ENCODE assay signal across 27 cellular contexts in the genomic region with DNA sequence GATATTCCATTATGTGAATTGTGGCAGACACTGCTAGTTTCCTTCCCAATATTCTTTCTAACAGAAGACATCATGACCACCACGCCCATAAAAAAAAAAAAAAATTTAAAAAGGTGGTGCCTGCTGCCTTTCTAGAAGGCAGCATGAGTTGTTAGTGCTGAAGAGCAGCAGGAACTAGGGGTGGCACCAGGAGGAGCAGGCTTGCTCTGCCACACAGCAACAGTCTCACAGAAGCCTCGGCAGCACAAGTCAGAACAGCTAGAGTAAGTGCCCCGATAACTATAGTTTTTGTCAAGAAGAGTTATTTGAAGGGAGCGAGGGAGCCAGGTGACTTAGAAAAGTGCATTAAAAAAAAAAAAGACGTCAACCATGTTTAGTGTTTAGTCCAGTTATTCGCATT.
"Had no signal": no experiment of that assay in that cellular context is flagged by ENCODE, and none has a peak within 500 bp of the region (broad histone marks: within the 10 kb centered on the region; RNA-seq: fewer than 3 reads in every experiment).

No MANE protein-coding gene starts in this region.

- H3K4me1 Mint-ChIP-seq: immature natural killer cell, mesothelial cell of epicardium, naive B cell had no signal

- H3K4me2 ChIP-seq: hepatocyte had no signal

- H2AFZ ChIP-seq: hepatocyte had no signal

- H3K36me3 ChIP-seq: colonic mucosa had no signal

- H3K79me2 ChIP-seq: hepatocyte had no signal

- H3K4me3 ChIP-seq: colonic mucosa, esophagus squamous epithelium, gastrocnemius medialis, hepatocyte, lower lobe of right lung, mucosa of descending colon had no signal

- H3K27me3 ChIP-seq: colonic mucosa, esophagus squamous epithelium, gastrocnemius medialis, hepatocyte had no signal

- H3K4me1 ChIP-seq: colonic mucosa, gastrocnemius medialis, lower lobe of right lung had no signal

- H3K27ac ChIP-seq: colonic mucosa, epithelial cell of prostate, esophagus squamous epithelium, gastrocnemius medialis, hepatocyte, lower lobe of right lung had no signal

- DNase-seq: colonic mucosa; cortex of kidney; effector CD8-positive, alpha-beta T cell; effector memory CD8-positive, alpha-beta T cell; endodermal cell; erythroblast; esophagus squamous epithelium; foreskin fibroblast; foreskin melanocyte; gastrocnemius medialis; glutamatergic neuron; hypothalamus; immature natural killer cell; islet precursor cell; kidney; kidney glomerular epithelial cell; left colon; left ventricle myocardium superior; lower lobe of right lung; mesenchymal stem cell; mucosa of descending colon; naive B cell had no signal

- ATAC-seq: effector memory CD8-positive, alpha-beta T cell; esophagus mucosa; gastrocnemius medialis; left colon; mucosa of descending colon had no signal

- H3K27ac Mint-ChIP-seq: dendritic cell treated with granulocyte-macrophage colony-stimulating factor and Interleukin-4, amounts not matched to agents 40 ng/mL and 50 ng/mL, for 4 days; effector memory CD8-positive, alpha-beta T cell; endodermal cell; mesothelial cell of epicardium had no signal

- H3K4me3 Mint-ChIP-seq: dendritic cell treated with granulocyte-macrophage colony-stimulating factor and Interleukin-4, amounts not matched to agents 40 ng/mL and 50 ng/mL, for 4 days; effector memory CD8-positive, alpha-beta T cell; endodermal cell; immature natural killer cell; mesothelial cell of epicardium; naive B cell had no signal

- H3K27me3 Mint-ChIP-seq: effector memory CD8-positive, alpha-beta T cell had no signal

- H3K9me3 Mint-ChIP-seq: dendritic cell treated with granulocyte-macrophage colony-stimulating factor and Interleukin-4, amounts not matched to agents 40 ng/mL and 50 ng/mL, for 4 days; effector memory CD8-positive, alpha-beta T cell; endodermal cell; immature natural killer cell had no signal

- H3K9me3 ChIP-seq: colonic mucosa, esophagus squamous epithelium, gastrocnemius medialis, lower lobe of right lung, mucosa of descending colon had no signal
